Comparison of ENCODE assay signal across 28 cellular contexts in genomic region chr13:24153347-24153746, GRCh38. TPM values are rescaled to one million over a fixed set of nuclear protein-coding genes. Genes with fewer than 3 reads are reported as not detected.
A peak's percentile ranks its signal among the peaks of the same experiment; 100 is the strongest.
DNase-seq lines count a peak whose midpoint lies in the region; ATAC-seq and TF ChIP-seq lines count a peak whose summit lies in the region.
"Had no signal": no experiment of that assay in that cellular context is flagged by ENCODE, and none has a peak within 500 bp of the region (broad histone marks: within the 10 kb centered on the region; RNA-seq: fewer than 3 reads in every experiment).

No MANE protein-coding gene starts in this region.

- H3K9me3 ChIP-seq in cardiac muscle cell (ENCODE audit: low read depth) (no peaks in the 10 kb centered on the region), right atrium auricular region (no peaks in the 10 kb centered on the region), neural cell (ENCODE audit: low read length) (no peaks in the 10 kb centered on the region)
- H3K9me3 ChIP-seq: A549; BLaER1 treated with 17β-estradiol and CSF1 and Interleukin-3, amounts not matched to agents 10 nM and 100 nM; Caco-2 had no signal

- no peaks in the 10 kb centered on the region for H3K9me2 ChIP-seq in neural cell (ENCODE audit: insufficient read depth, low read length)

- no peaks in the 10 kb centered on the region for H3F3A ChIP-seq in neural cell (ENCODE audit: insufficient read depth, low read length, poor library complexity, severe bottlenecking)

- no peak for TF ChIP-seq RAD21 in neural cell (conservative IDR thresholded peaks at IDR 0.05)

- H3K4me3 ChIP-seq in cardiac muscle cell = no peak overlapping the region
- no peak overlapping the region for H3K4me3 ChIP-seq in right atrium auricular region
- H3K4me3 ChIP-seq in neural cell (ENCODE audit: low read length) = no peak overlapping the region
- H3K4me3 ChIP-seq: A549; BLaER1 treated with 17β-estradiol and CSF1 and Interleukin-3, amounts not matched to agents 10 nM and 100 nM; GM23338; SK-N-MC had no signal

- no peak overlapping the region for H3K9ac ChIP-seq in neural cell (ENCODE audit: low read length)
- H3K9ac ChIP-seq: BLaER1 treated with 17β-estradiol and CSF1 and Interleukin-3, amounts not matched to agents 10 nM and 100 nM; KMS-11 had no signal

- peaks cover 9% of the 10 kb centered on the region for H3K4me1 ChIP-seq in cardiac muscle cell (ENCODE audit: low read depth)
- no peaks in the 10 kb centered on the region for H3K4me1 ChIP-seq in right atrium auricular region
- H3K4me1 ChIP-seq: BLaER1 treated with 17β-estradiol and CSF1 and Interleukin-3, amounts not matched to agents 10 nM and 100 nM had no signal

- no peaks in the 10 kb centered on the region for H3K27me3 ChIP-seq in cardiac muscle cell
- H3K27me3 ChIP-seq in right atrium auricular region = no peaks in the 10 kb centered on the region
- H3K27me3 ChIP-seq in neural cell (ENCODE audit: insufficient read depth, low read depth, low read length) = no peaks in the 10 kb centered on the region
- H3K27me3 ChIP-seq: BLaER1 treated with 17β-estradiol and CSF1 and Interleukin-3, amounts not matched to agents 10 nM and 100 nM had no signal

- H3K79me2 ChIP-seq in neural cell (replicated peaks; ENCODE audit: insufficient read depth, low read length) = no peaks in the 10 kb centered on the region

- intact Hi-C loops in left colon (cut with DNase I, micrococcal nuclease) = no loop called here

- DNase-seq in cardiac muscle cell (ENCODE audit: low read depth in 1 of 2, low spot score in 1 of 2) (peak in 1 of 2 donors; percentile 34), right atrium auricular region (ENCODE audit: low spot score) (no peak), left colon (no peak), hypothalamus (lab: John Stamatoyannopoulos, UW) (no peak)
- DNase-seq: AML-193; Caco-2; CD8-positive, alpha-beta T cell; EL; GDM1; H9; MM.1S; NCI-H1092; NCI-H1417 treated with DMSO at 0.1 percent for 48 hours; NCI-H1694 treated with DMSO at 0.1 percent for 48 hours; NCI-H2081; NCI-H2227 treated with DMSO at 0.1 percent for 48 hours; NCI-H526 treated with DMSO at 0.1 percent for 48 hours; SHP77 treated with DMSO at 0.1 percent for 48 hours; SW 1271 had no signal

- TF ChIP-seq CTCF in cardiac muscle cell (IDR thresholded peaks at IDR 0.05; ENCODE audit: low read depth, low read length) (no peak), right atrium auricular region (IDR thresholded peaks at IDR 0.05) (no peak), neural cell (IDR thresholded peaks at IDR 0.05; ENCODE audit: poor library complexity, severe bottlenecking) (no peak)

- no peak overlapping the region for H2AFZ ChIP-seq in neural cell (ENCODE audit: low read depth, low read length)
- H2AFZ ChIP-seq: GM23338 had no signal

- no peaks in the 10 kb centered on the region for H4K20me1 ChIP-seq in neural cell (ENCODE audit: insufficient read depth)
- H4K20me1 ChIP-seq: BLaER1 treated with 17β-estradiol and CSF1 and Interleukin-3, amounts not matched to agents 10 nM and 100 nM had no signal

- ATAC-seq in left colon (peak; percentile 25), HG03280 (IDR thresholded peaks at IDR 0.05; ENCODE audit: unreplicated experiment) (no peak), GM21447 (IDR thresholded peaks at IDR 0.05; ENCODE audit: unreplicated experiment) (no peak)
- ATAC-seq: A549; CD8-positive, alpha-beta T cell; GM23338; Panc1 had no signal

- peak; percentile 19 for TF ChIP-seq EP300 in neural cell (conservative IDR thresholded peaks at IDR 0.05; ENCODE audit: poor library complexity, severe bottlenecking)

- H3K4me2 ChIP-seq in neural cell (ENCODE audit: low read length) = no peak overlapping the region
- H3K4me2 ChIP-seq: A549; BLaER1 treated with 17β-estradiol and CSF1 and Interleukin-3, amounts not matched to agents 10 nM and 100 nM; GM23338; KMS-11 had no signal

- peak overlapping the region; percentile 69 for H3K27ac ChIP-seq in cardiac muscle cell
- no peak overlapping the region for H3K27ac ChIP-seq in right atrium auricular region
- H3K27ac ChIP-seq in neural cell (ENCODE audit: low read length) = peak overlapping the region; percentile 1
- H3K27ac ChIP-seq: A549; BLaER1 treated with 17β-estradiol and CSF1 and Interleukin-3, amounts not matched to agents 10 nM and 100 nM; KMS-11; SK-N-MC had no signal

- no peaks in the 10 kb centered on the region for H3K36me3 ChIP-seq in cardiac muscle cell
- no peaks in the 10 kb centered on the region for H3K36me3 ChIP-seq in right atrium auricular region
- H3K36me3 ChIP-seq in neural cell (ENCODE audit: insufficient read depth, low read length) = no peaks in the 10 kb centered on the region
- H3K36me3 ChIP-seq: BLaER1 treated with 17β-estradiol and CSF1 and Interleukin-3, amounts not matched to agents 10 nM and 100 nM had no signal

TF ChIP-seq in neural cell, 6 proteins besides CTCF, POLR2A, EP300 and RAD21:
- TF ChIP-seq SMC3 (conservative IDR thresholded peaks at IDR 0.05; ENCODE audit: poor library complexity) = no peak
- no peak for TF ChIP-seq EZH2 (IDR thresholded peaks at IDR 0.05; ENCODE audit: borderline replicate concordance, insufficient read depth, low read length, poor library complexity, severe bottlenecking)
- no peak for TF ChIP-seq POLR2AphosphoS5 (IDR thresholded peaks at IDR 0.05)
- no peak for TF ChIP-seq MXI1 (conservative IDR thresholded peaks at IDR 0.05; ENCODE audit: poor library complexity, severe bottlenecking)
- TF ChIP-seq TAF1 (IDR thresholded peaks at IDR 0.05; ENCODE audit: low read depth) = no peak
- TF ChIP-seq REST (IDR thresholded peaks at IDR 0.05; ENCODE audit: borderline replicate concordance) = no peak

RNA-seq across cellular contexts. Expression of gene SPATA13, which starts 7.2 kb away (rescaled TPM):
- total RNA-seq in cardiac muscle cell (13.0 and 23.3 TPM in 2 replicates), right atrium auricular region (10 to 100 TPM; 10.0 to 14.1 TPM), left colon (10 to 100 TPM; 36.5 to 37.3 TPM)
- polyA plus RNA-seq in cardiac muscle cell (3.9 and 5.3 TPM in 2 replicates), neural cell (15.5 and 16.3 TPM in 2 replicates)
- 34.1 and 40.7 TPM in 2 replicates for polyA minus RNA-seq in neural cell

Comparison
In these comparisons a context has a peak if more than half of its experiments do, and no peak if none do; other contexts are left out.
1. H3K27ac ChIP-seq: peak in cardiac muscle cell (single experiment) and neural cell (single experiment); none in right atrium auricular region (0 of 2).